ENCODE assay signal across 16 cellular contexts in genomic region chr2:109080109-109080508, GRCh38. TPM values are rescaled to one million over a fixed set of nuclear protein-coding genes. Genes with fewer than 3 reads are reported as not detected.
DNase-seq lines count a peak whose midpoint lies in the region; ATAC-seq and TF ChIP-seq lines count a peak whose summit lies in the region.
"Had no signal": no experiment of that assay in that cellular context is flagged by ENCODE, and none has a peak within 500 bp of the region (broad histone marks: within the 10 kb centered on the region; RNA-seq: fewer than 3 reads in every experiment).

No MANE protein-coding gene starts in this region.

- intact Hi-C loops in PC-3 (cut with micrococcal nuclease) = no loop called here

- no peaks in the 10 kb centered on the region for H3K79me2 ChIP-seq in PC-3 (ENCODE audit: low read length)
- H3K79me2 ChIP-seq in mesendoderm (ENCODE audit: control insufficient read depth, insufficient read depth, low read length) = no peaks in the 10 kb centered on the region

- H3K56ac ChIP-seq in mesendoderm (ENCODE audit: low read length) = no peak overlapping the region

- no peak overlapping the region for H2BK5ac ChIP-seq in mesendoderm (ENCODE audit: low read length)

- H3K23ac ChIP-seq in mesendoderm (ENCODE audit: low read length) = no peak overlapping the region

- H2AFZ ChIP-seq in PC-3 (ENCODE audit: low read length) = no peak overlapping the region
- H2AFZ ChIP-seq: GM23338 had no signal

- no peaks in the 10 kb centered on the region for H3K79me1 ChIP-seq in mesendoderm (ENCODE audit: low read length)

- CTCF ChIA-PET in activated CD8-positive, alpha-beta memory T cell treated with anti-CD3 and anti-CD28 coated beads, Interleukin-2, amount 10 ng/mL, durations not matched to agents 7 days and 5 days (lab: Charles Lee) = no interaction called here
- CTCF ChIA-PET in PC-3 (lab: Charles Lee) = no interaction called here

- no peaks in the 10 kb centered on the region for H3K9me3 ChIP-seq in PC-3 (ENCODE audit: low read length)
- H3K9me3 ChIP-seq: BLaER1 treated with 17β-estradiol and CSF1 and Interleukin-3, amounts not matched to agents 10 nM and 100 nM had no signal

- H3K4me3 Mint-ChIP-seq in activated naive CD4-positive, alpha-beta T cell treated with anti-CD3 and anti-CD28 coated beads, Interleukin-2, amount 50 U/mL, for 24 hours = no peak overlapping the region
- no peak overlapping the region for H3K4me3 Mint-ChIP-seq in activated CD8-positive, alpha-beta memory T cell treated with anti-CD3 and anti-CD28 coated beads, Interleukin-2, amount 10 ng/mL, durations not matched to agents 7 days and 5 days
- H3K4me3 Mint-ChIP-seq in nephron progenitor cell (no peak overlapping the region), type B pancreatic cell (no peak overlapping the region)
- H3K4me3 Mint-ChIP-seq: CD4-positive, alpha-beta T cell; GM23338 had no signal

- BruUV-seq in PC-3 (replicated peaks; lab: Mats Ljungman, UMichigan) = no TSS peak

- H3K4me2 ChIP-seq in PC-3 (ENCODE audit: low read length) (no peak overlapping the region), mesendoderm (ENCODE audit: low read length) (no peak overlapping the region)
- H3K4me2 ChIP-seq: BLaER1 treated with 17β-estradiol and CSF1 and Interleukin-3, amounts not matched to agents 10 nM and 100 nM; GM23338 had no signal

- H2BK15ac ChIP-seq in mesendoderm (replicated peaks; ENCODE audit: low read depth) = no peak overlapping the region

- no peak for TF ChIP-seq CTCF in nephron progenitor cell (IDR thresholded peaks at IDR 0.05)
- TF ChIP-seq CTCF in type B pancreatic cell (conservative IDR thresholded peaks at IDR 0.05) = no peak
- TF ChIP-seq CTCF in PC-3 (conservative IDR thresholded peaks at IDR 0.05; ENCODE audit: low read depth, low read length) = no peak

- ATAC-seq in activated CD8-positive, alpha-beta memory T cell treated with anti-CD3 and anti-CD28 coated beads, Interleukin-2, amount 10 ng/mL, durations not matched to agents 7 days and 5 days = no peak
- no peak for ATAC-seq in PC-3
- ATAC-seq: GM12878, GM23338 had no signal

- no peak for DNase-seq in activated naive CD4-positive, alpha-beta T cell (lab: John Stamatoyannopoulos, UW)
- DNase-seq in activated CD8-positive, alpha-beta memory T cell treated with anti-CD3 and anti-CD28 coated beads, Interleukin-2, amount 10 ng/mL, durations not matched to agents 7 days and 5 days = peak; percentile 16
- DNase-seq in nephron progenitor cell = no peak
- peak; percentile 16 for DNase-seq in type B pancreatic cell (ENCODE audit: extremely low spot score, unreplicated experiment)
- DNase-seq in PC-3 = no peak
- DNase-seq in mesendoderm = no peak
- DNase-seq in NCI-H1105 treated with DMSO at 0.1 percent for 48 hours (lab: John Stamatoyannopoulos, UW) = no peak
- DNase-seq: 8988T; ACHN; CD4-positive, alpha-beta T cell; H7 had no signal

- H4K8ac ChIP-seq in mesendoderm (ENCODE audit: low read depth, low read length) = no peak overlapping the region

- H4K5ac ChIP-seq in mesendoderm (ENCODE audit: low read length) = no peak overlapping the region

- H3K27me3 Mint-ChIP-seq in activated naive CD4-positive, alpha-beta T cell treated with anti-CD3 and anti-CD28 coated beads, Interleukin-2, amount 50 U/mL, for 24 hours = no peaks in the 10 kb centered on the region
- H3K27me3 Mint-ChIP-seq in activated CD8-positive, alpha-beta memory T cell treated with anti-CD3 and anti-CD28 coated beads, Interleukin-2, amount 10 ng/mL, durations not matched to agents 7 days and 5 days = peaks cover 3% of the 10 kb centered on the region
- peaks cover 13% of the 10 kb centered on the region for H3K27me3 Mint-ChIP-seq in nephron progenitor cell (ENCODE audit: low read depth, poor library complexity)
- H3K27me3 Mint-ChIP-seq in type B pancreatic cell = peaks cover 13% of the 10 kb centered on the region
- H3K27me3 Mint-ChIP-seq: CD4-positive, alpha-beta T cell had no signal

- H3K4ac ChIP-seq in mesendoderm (ENCODE audit: low read depth, low read length) = no peak overlapping the region

- H3K4me1 ChIP-seq in PC-3 (ENCODE audit: insufficient read depth, low read length) (no peaks in the 10 kb centered on the region), mesendoderm (ENCODE audit: control insufficient read depth, low read depth, low read length) (no peaks in the 10 kb centered on the region)
- H3K4me1 ChIP-seq: BLaER1 treated with 17β-estradiol and CSF1 and Interleukin-3, amounts not matched to agents 10 nM and 100 nM had no signal

- H3K18ac ChIP-seq in mesendoderm (ENCODE audit: low read length) = no peak overlapping the region

- H3K4me3 ChIP-seq in PC-3 (ENCODE audit: low read length) (no peak overlapping the region), mesendoderm (ENCODE audit: low read length) (no peak overlapping the region)
- H3K4me3 ChIP-seq: BLaER1 treated with 17β-estradiol and CSF1 and Interleukin-3, amounts not matched to agents 10 nM and 100 nM; GM12878; GM23338 had no signal

- no peaks in the 10 kb centered on the region for H3K9me3 Mint-ChIP-seq in activated naive CD4-positive, alpha-beta T cell treated with anti-CD3 and anti-CD28 coated beads, Interleukin-2, amount 50 U/mL, for 24 hours
- no peaks in the 10 kb centered on the region for H3K9me3 Mint-ChIP-seq in activated CD8-positive, alpha-beta memory T cell treated with anti-CD3 and anti-CD28 coated beads, Interleukin-2, amount 10 ng/mL, durations not matched to agents 7 days and 5 days (ENCODE audit: low read depth)
- H3K9me3 Mint-ChIP-seq in nephron progenitor cell (peaks cover 8% of the 10 kb centered on the region), type B pancreatic cell (no peaks in the 10 kb centered on the region)
- H3K9me3 Mint-ChIP-seq: CD4-positive, alpha-beta T cell; GM23338 had no signal

- H3K4me1 Mint-ChIP-seq in activated naive CD4-positive, alpha-beta T cell treated with anti-CD3 and anti-CD28 coated beads, Interleukin-2, amount 50 U/mL, for 24 hours = peaks cover 21% of the 10 kb centered on the region
- no peaks in the 10 kb centered on the region for H3K4me1 Mint-ChIP-seq in activated CD8-positive, alpha-beta memory T cell treated with anti-CD3 and anti-CD28 coated beads, Interleukin-2, amount 10 ng/mL, durations not matched to agents 7 days and 5 days
- H3K4me1 Mint-ChIP-seq in nephron progenitor cell (peaks cover 11% of the 10 kb centered on the region), type B pancreatic cell (ENCODE audit: unreplicated experiment) (peaks cover 8% of the 10 kb centered on the region)
- H3K4me1 Mint-ChIP-seq: GM23338 had no signal

- H3F3A ChIP-seq in PC-3 (ENCODE audit: low read length, unreplicated experiment) = no peaks in the 10 kb centered on the region

- no peaks in the 10 kb centered on the region for H3K9me2 ChIP-seq in PC-3 (replicated peaks; ENCODE audit: low read length)

- H3K9ac ChIP-seq in PC-3 (ENCODE audit: low read length) (no peak overlapping the region), mesendoderm (ENCODE audit: low read length) (no peak overlapping the region)
- H3K9ac ChIP-seq: BLaER1 treated with 17β-estradiol and CSF1 and Interleukin-3, amounts not matched to agents 10 nM and 100 nM had no signal

- peak overlapping the region; percentile 24 for H3K27ac Mint-ChIP-seq in activated naive CD4-positive, alpha-beta T cell treated with anti-CD3 and anti-CD28 coated beads, Interleukin-2, amount 50 U/mL, for 24 hours
- no peak overlapping the region for H3K27ac Mint-ChIP-seq in activated CD8-positive, alpha-beta memory T cell treated with anti-CD3 and anti-CD28 coated beads, Interleukin-2, amount 10 ng/mL, durations not matched to agents 7 days and 5 days
- peak overlapping the region; percentile 5 for H3K27ac Mint-ChIP-seq in nephron progenitor cell
- no peak overlapping the region for H3K27ac Mint-ChIP-seq in type B pancreatic cell
- H3K27ac Mint-ChIP-seq: CD4-positive, alpha-beta T cell; GM23338 had no signal

- no peaks in the 10 kb centered on the region for H3K27me3 ChIP-seq in PC-3 (ENCODE audit: low read length)
- H3K27me3 ChIP-seq in mesendoderm (ENCODE audit: insufficient read depth, low read length, poor library complexity) = no peaks in the 10 kb centered on the region

- no peaks in the 10 kb centered on the region for H3K36me3 Mint-ChIP-seq in activated naive CD4-positive, alpha-beta T cell treated with anti-CD3 and anti-CD28 coated beads, Interleukin-2, amount 50 U/mL, for 24 hours
- H3K36me3 Mint-ChIP-seq in activated CD8-positive, alpha-beta memory T cell treated with anti-CD3 and anti-CD28 coated beads, Interleukin-2, amount 10 ng/mL, durations not matched to agents 7 days and 5 days = no peaks in the 10 kb centered on the region
- no peaks in the 10 kb centered on the region for H3K36me3 Mint-ChIP-seq in nephron progenitor cell (ENCODE audit: low read depth)
- no peaks in the 10 kb centered on the region for H3K36me3 Mint-ChIP-seq in type B pancreatic cell

- POLR2A ChIA-PET in PC-3 (lab: Charles Lee; ENCODE audit: unreplicated experiment) = no interaction called here

- H4K20me1 ChIP-seq in PC-3 (ENCODE audit: low read length) = no peaks in the 10 kb centered on the region
- H4K20me1 ChIP-seq: BLaER1 treated with 17β-estradiol and CSF1 and Interleukin-3, amounts not matched to agents 10 nM and 100 nM had no signal

- no peak overlapping the region for H2BK120ac ChIP-seq in mesendoderm (ENCODE audit: low read depth, low read length)

- no CpG with 5 or more reads among the region's 6 CpGs for WGBS in mesendoderm (ENCODE audit: extremely low coverage, insufficient coverage, low lambda C conversion rate)

- H3K27ac ChIP-seq in PC-3 (ENCODE audit: low read length) (no peak overlapping the region), mesendoderm (ENCODE audit: low read depth, low read length) (no peak overlapping the region)
- H3K27ac ChIP-seq: BLaER1 treated with 17β-estradiol and CSF1 and Interleukin-3, amounts not matched to agents 10 nM and 100 nM had no signal

- H3K36me3 ChIP-seq in PC-3 (ENCODE audit: low read depth, low read length) (no peaks in the 10 kb centered on the region), mesendoderm (ENCODE audit: control insufficient read depth, insufficient read depth, low read length) (no peaks in the 10 kb centered on the region)
- H3K36me3 ChIP-seq: BLaER1 treated with 17β-estradiol and CSF1 and Interleukin-3, amounts not matched to agents 10 nM and 100 nM had no signal

- no peak overlapping the region for H2AK5ac ChIP-seq in mesendoderm (ENCODE audit: low read length)

RNA-seq across cellular contexts. Expression of gene SH3RF3, which starts 48.9 kb away (rescaled TPM):
- under 1 TPM; 0.05 to 0.06 TPM for total RNA-seq in activated CD8-positive, alpha-beta memory T cell treated with anti-CD3 and anti-CD28 coated beads, Interleukin-2, amount 10 ng/mL, durations not matched to agents 7 days and 5 days
- total RNA-seq in type B pancreatic cell (ENCODE audit: low replicate concordance) (2.5 and 13.9 TPM in 2 replicates), PC-3 (2014; rRNA removed) (11.7 and 16.3 TPM in 2 replicates)
- polyA plus RNA-seq in mesendoderm (2013, experiment 1 of 2) = 1.1 TPM
- polyA plus RNA-seq in mesendoderm (2013, experiment 2 of 2) = 1.1 TPM
- total RNA-seq: G401 had no signal

Comparison
In these comparisons a context has a peak if more than half of its experiments do, and no peak if none do; other contexts are left out.
1. H3K27ac Mint-ChIP-seq: peak in activated naive CD4-positive, alpha-beta T cell treated with anti-CD3 and anti-CD28 coated beads, Interleukin-2, amount 50 U/mL, for 24 hours (single experiment) and nephron progenitor cell (single experiment); none in activated CD8-positive, alpha-beta memory T cell treated with anti-CD3 and anti-CD28 coated beads, Interleukin-2, amount 10 ng/mL, durations not matched to agents 7 days and 5 days (single experiment) and type B pancreatic cell (single experiment).
2. DNase-seq: peak in activated CD8-positive, alpha-beta memory T cell treated with anti-CD3 and anti-CD28 coated beads, Interleukin-2, amount 10 ng/mL, durations not matched to agents 7 days and 5 days (single experiment) and type B pancreatic cell (single experiment); none in activated naive CD4-positive, alpha-beta T cell (0 of 4), nephron progenitor cell (single experiment), PC-3 (single experiment), mesendoderm (single experiment) and NCI-H1105 treated with DMSO at 0.1 percent for 48 hours (single experiment).